Comparison of ENCODE assay signal across 8 cellular contexts in the genomic region with DNA sequence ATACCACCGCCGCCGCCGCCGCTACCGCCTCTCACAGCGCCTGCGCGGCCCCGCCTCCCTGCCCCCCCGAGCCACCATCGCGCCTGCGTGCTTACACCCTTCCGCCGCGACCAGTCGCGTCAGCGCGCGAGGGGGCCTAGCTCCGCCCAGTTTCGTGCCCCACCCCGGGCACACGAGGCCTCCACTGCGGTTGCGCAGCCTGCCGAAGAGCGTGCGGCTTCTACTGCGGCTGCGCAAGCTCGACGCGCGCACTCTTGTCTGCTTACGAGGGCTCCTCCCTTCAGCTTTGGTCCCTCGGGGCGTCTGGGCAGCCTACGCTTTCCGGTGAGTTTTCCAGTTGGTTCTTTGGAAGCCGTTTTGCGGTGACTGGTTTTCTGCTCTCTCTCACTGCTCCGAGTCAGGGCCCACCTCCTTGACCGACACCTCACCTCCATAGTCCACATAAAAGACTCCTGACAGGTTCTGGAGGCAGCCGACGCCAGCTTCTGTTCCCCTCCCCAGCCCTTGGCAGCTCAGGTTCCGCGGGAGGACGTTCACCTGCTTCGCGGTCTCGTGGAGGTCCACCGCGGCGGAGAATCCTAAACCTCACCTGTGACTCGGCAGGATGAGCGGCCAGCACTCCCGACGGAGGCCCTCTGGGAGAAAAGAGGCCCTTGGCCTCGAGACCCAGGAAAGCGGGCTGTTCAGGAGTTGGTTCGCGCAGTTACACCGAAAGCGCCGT. TPM values are rescaled to one million over a fixed set of nuclear protein-coding genes. Genes with fewer than 3 reads are reported as not detected.
DNase-seq lines count a peak whose midpoint lies in the region; ATAC-seq and TF ChIP-seq lines count a peak whose summit lies in the region.

A gene (minus strand): TSS at position 35 of the 721 bp plus-strand sequence. CDS start 65 bp downstream, outside the sequence.

- H3K27me3 ChIP-seq in GM06990 (replicated peaks; ENCODE audit: control insufficient read depth, insufficient read depth, low read length) (no peaks in the 10 kb centered on the region), SK-N-SH (ENCODE audit: insufficient read depth) (no peaks in the 10 kb centered on the region)

- no peaks in the 10 kb centered on the region; the same call in 1 of the 2 replicates for H3K36me3 ChIP-seq in GM06990 (ENCODE audit: control insufficient read depth, insufficient read depth, low read length)
- peaks cover 21 to 28% of the 10 kb centered on the region in 2 experiments for H3K36me3 ChIP-seq in SK-N-SH (replicated peaks in 1 of 2; ENCODE audit: control insufficient read depth in 1 of 2, insufficient read depth in 2 of 2, low read length in 1 of 2)

- H3K4me2 ChIP-seq in SK-N-SH: peak within 1 kb of the TSS; percentile 94

- TF ChIP-seq CTCF in GM06990 (IDR thresholded peaks at IDR 0.05; ENCODE audit: insufficient read depth, low read length, poor library complexity, severe bottlenecking) (no peak), SK-N-SH (IDR thresholded peaks at IDR 0.05) (no peak)

- H3K9me2 ChIP-seq in SK-N-SH: no peaks in the 10 kb centered on the region

- peaks cover 86% of the 10 kb centered on the region for H3K79me2 ChIP-seq in SK-N-SH (ENCODE audit: insufficient read depth)

- CTCF ChIA-PET in SK-N-SH (lab: Yijun Ruan, JAX): interaction anchor here (1.1 to 11.5 kb wide), 4 partner anchors 16 to 36 kb away, joined by 3 to 150 read pairs (median 4); no protein-coding TSS in a partner anchor

- H3K4me3 ChIP-seq in GM06990 (replicated peaks; ENCODE audit: low read depth, low read length) (peak within 1 kb of the TSS; percentile 97), SK-N-SH (ENCODE audit: low read depth in 2 of 2, low read length in 1 of 2) (peak within 1 kb of the TSS; percentile 86 to 90)

- H3K9me3 ChIP-seq in SK-N-SH: no peaks in the 10 kb centered on the region

- DNase-seq in GM06990 (ENCODE audit: extremely low read depth, insufficient read length): peak; percentile 99
- DNase-seq in NCI-H1092 (lab: John Stamatoyannopoulos, UW): peak; percentile 98
- DNase-seq in SK-N-SH: peak; percentile 100
- DNase-seq in activated naive CD4-positive, alpha-beta T cell treated with anti-CD3 and anti-CD28 coated beads, Interleukin-2, amount 50 U/mL, for 16 hours: peak; percentile 97
- DNase-seq in germinal center (ENCODE audit: low spot score): peak; percentile 100
- DNase-seq in non-pigmented ciliary epithelial cell (ENCODE audit: low read depth): peak; percentile 88
- peak; percentile 69 to 98 (median 92) for DNase-seq in substantia nigra (lab: John Stamatoyannopoulos, UW)

- no peak for TF ChIP-seq RAD21 in SK-N-SH (IDR thresholded peaks at IDR 0.05; ENCODE audit: low read length)

- H4K20me1 ChIP-seq in SK-N-SH (ENCODE audit: insufficient read depth): peaks cover 43% of the 10 kb centered on the region

- peaks cover 16% of the 10 kb centered on the region for H3F3A ChIP-seq in SK-N-SH (replicated peaks; ENCODE audit: insufficient read depth)

- POLR2A ChIA-PET in SK-N-SH (lab: Yijun Ruan, JAX): interaction anchor here (1.0 kb wide), 2 partner anchors 17 to 1247 kb away, joined by 3 to 5 read pairs; no protein-coding TSS in a partner anchor

- peak within 1 kb of the TSS; percentile 93 for H2AFZ ChIP-seq in SK-N-SH (ENCODE audit: low read depth)

- H3K4me1 ChIP-seq in SK-N-SH (ENCODE audit: control insufficient read depth in 1 of 2, insufficient read depth in 2 of 2, low read depth in 1 of 2, low read length in 1 of 2): peaks cover 25 to 28% of the 10 kb centered on the region in 2 experiments; a peak in 3 of 4 replicates

- 0% methylated on average over 30 of the region's 68 CpGs for WGBS in SK-N-SH (ENCODE audit: low lambda C conversion rate)

- ATAC-seq in HG02588 (IDR thresholded peaks at IDR 0.05; ENCODE audit: unreplicated experiment): peak; percentile 74

- H3K9ac ChIP-seq in SK-N-SH: peak within 1 kb of the TSS; percentile 87

- H3K27ac ChIP-seq in SK-N-SH (ENCODE audit: low read depth in 2 of 2, low read length in 1 of 2) (peak within 1 kb of the TSS; percentile 92 to 97), substantia nigra (ENCODE audit: low read depth, low read length, poor library complexity, severe bottlenecking) (peak within 1 kb of the TSS; percentile 84)

- no peak for TF ChIP-seq EP300 in SK-N-SH (IDR thresholded peaks at IDR 0.05; ENCODE audit: borderline replicate concordance in 1 of 2, low read depth in 1 of 2, low read length in 1 of 2)

TF ChIP-seq in SK-N-SH, 30 proteins besides CTCF, POLR2A, EP300 and RAD21 (continues in another document):
- TF ChIP-seq, protein P1, sequence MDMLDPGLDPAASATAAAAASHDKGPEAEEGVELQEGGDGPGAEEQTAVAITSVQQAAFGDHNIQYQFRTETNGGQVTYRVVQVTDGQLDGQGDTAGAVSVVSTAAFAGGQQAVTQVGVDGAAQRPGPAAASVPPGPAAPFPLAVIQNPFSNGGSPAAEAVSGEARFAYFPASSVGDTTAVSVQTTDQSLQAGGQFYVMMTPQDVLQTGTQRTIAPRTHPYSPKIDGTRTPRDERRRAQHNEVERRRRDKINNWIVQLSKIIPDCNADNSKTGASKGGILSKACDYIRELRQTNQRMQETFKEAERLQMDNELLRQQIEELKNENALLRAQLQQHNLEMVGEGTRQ (IDR thresholded peaks at IDR 0.05; ENCODE audit: borderline replicate concordance, low read depth, low read length): no peak
- TF ChIP-seq CHD2 (IDR thresholded peaks at IDR 0.05; ENCODE audit: low read length, partially characterized antibody): no peak
- no peak for TF ChIP-seq GATA2 (CRISPR knock-in tag; IDR thresholded peaks at IDR 0.05)
- no peak for TF ChIP-seq EZH2phosphoT487 (IDR thresholded peaks at IDR 0.05; ENCODE audit: borderline replicate concordance, low read depth)
- no peak for TF ChIP-seq NFIC (IDR thresholded peaks at IDR 0.05; ENCODE audit: borderline replicate concordance)
- no peak; the same call in 1 of the 2 replicates for TF ChIP-seq ELF1 (IDR thresholded peaks at IDR 0.05)
- TF ChIP-seq, protein P2, sequence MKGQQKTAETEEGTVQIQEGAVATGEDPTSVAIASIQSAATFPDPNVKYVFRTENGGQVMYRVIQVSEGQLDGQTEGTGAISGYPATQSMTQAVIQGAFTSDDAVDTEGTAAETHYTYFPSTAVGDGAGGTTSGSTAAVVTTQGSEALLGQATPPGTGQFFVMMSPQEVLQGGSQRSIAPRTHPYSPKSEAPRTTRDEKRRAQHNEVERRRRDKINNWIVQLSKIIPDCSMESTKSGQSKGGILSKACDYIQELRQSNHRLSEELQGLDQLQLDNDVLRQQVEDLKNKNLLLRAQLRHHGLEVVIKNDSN (IDR thresholded peaks at IDR 0.05; ENCODE audit: borderline replicate concordance, low read depth): no peak
- peak; percentile 74 for TF ChIP-seq POLR2AphosphoS5 (IDR thresholded peaks at IDR 0.05; ENCODE audit: low read depth, low read length)
- no peak for TF ChIP-seq RCOR1 (IDR thresholded peaks at IDR 0.05; ENCODE audit: low read length)
- TF ChIP-seq FOXM1 (IDR thresholded peaks at IDR 0.05; ENCODE audit: low read depth): no peak
- TF ChIP-seq, protein P3, sequence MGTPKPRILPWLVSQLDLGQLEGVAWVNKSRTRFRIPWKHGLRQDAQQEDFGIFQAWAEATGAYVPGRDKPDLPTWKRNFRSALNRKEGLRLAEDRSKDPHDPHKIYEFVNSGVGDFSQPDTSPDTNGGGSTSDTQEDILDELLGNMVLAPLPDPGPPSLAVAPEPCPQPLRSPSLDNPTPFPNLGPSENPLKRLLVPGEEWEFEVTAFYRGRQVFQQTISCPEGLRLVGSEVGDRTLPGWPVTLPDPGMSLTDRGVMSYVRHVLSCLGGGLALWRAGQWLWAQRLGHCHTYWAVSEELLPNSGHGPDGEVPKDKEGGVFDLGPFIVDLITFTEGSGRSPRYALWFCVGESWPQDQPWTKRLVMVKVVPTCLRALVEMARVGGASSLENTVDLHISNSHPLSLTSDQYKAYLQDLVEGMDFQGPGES (IDR thresholded peaks at IDR 0.05; ENCODE audit: low read depth, low read length): no peak
- TF ChIP-seq, protein P4, sequence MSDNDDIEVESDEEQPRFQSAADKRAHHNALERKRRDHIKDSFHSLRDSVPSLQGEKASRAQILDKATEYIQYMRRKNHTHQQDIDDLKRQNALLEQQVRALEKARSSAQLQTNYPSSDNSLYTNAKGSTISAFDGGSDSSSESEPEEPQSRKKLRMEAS (IDR thresholded peaks at IDR 0.05; ENCODE audit: low read depth): no peak; the same call in 1 of the 2 replicates
- TF ChIP-seq, protein P5, sequence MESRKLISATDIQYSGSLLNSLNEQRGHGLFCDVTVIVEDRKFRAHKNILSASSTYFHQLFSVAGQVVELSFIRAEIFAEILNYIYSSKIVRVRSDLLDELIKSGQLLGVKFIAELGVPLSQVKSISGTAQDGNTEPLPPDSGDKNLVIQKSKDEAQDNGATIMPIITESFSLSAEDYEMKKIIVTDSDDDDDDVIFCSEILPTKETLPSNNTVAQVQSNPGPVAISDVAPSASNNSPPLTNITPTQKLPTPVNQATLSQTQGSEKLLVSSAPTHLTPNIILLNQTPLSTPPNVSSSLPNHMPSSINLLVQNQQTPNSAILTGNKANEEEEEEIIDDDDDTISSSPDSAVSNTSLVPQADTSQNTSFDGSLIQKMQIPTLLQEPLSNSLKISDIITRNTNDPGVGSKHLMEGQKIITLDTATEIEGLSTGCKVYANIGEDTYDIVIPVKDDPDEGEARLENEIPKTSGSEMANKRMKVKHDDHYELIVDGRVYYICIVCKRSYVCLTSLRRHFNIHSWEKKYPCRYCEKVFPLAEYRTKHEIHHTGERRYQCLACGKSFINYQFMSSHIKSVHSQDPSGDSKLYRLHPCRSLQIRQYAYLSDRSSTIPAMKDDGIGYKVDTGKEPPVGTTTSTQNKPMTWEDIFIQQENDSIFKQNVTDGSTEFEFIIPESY (IDR thresholded peaks at IDR 0.05; ENCODE audit: borderline replicate concordance, low read depth): no peak
- no peak for TF ChIP-seq RXRA (IDR thresholded peaks at IDR 0.05; ENCODE audit: borderline replicate concordance, low read depth)
- TF ChIP-seq TCF12 (IDR thresholded peaks at IDR 0.05): no peak
- TF ChIP-seq MEF2A (IDR thresholded peaks at IDR 0.05; ENCODE audit: borderline replicate concordance, low read depth): no peak
- TF ChIP-seq JUND (IDR thresholded peaks at IDR 0.05): no peak
- TF ChIP-seq, protein P6, sequence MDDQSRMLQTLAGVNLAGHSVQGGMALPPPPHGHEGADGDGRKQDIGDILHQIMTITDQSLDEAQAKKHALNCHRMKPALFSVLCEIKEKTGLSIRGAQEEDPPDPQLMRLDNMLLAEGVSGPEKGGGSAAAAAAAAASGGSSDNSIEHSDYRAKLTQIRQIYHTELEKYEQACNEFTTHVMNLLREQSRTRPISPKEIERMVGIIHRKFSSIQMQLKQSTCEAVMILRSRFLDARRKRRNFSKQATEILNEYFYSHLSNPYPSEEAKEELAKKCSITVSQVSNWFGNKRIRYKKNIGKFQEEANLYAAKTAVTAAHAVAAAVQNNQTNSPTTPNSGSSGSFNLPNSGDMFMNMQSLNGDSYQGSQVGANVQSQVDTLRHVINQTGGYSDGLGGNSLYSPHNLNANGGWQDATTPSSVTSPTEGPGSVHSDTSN (IDR thresholded peaks at IDR 0.05): no peak

RNA-seq across cellular contexts. Expression of the gene that starts here (rescaled TPM):
- 32.3 and 38.7 TPM in 2 replicates for polyA plus RNA-seq in SK-N-SH (2012; rRNA removed)
- polyA plus RNA-seq in SK-N-SH (2012; cell fraction: cytosol; rRNA removed): 41.6 and 48.2 TPM in 2 replicates
- 20.0 and 38.6 TPM in 2 replicates for polyA plus RNA-seq in SK-N-SH (2012; cell fraction: nucleus; rRNA removed)

Comparison
In these comparisons a context has a peak if more than half of its experiments do, and no peak if none do; other contexts are left out.
1. Peak in every context shown above with its lines: DNase-seq, ATAC-seq, H3K4me3 ChIP-seq and H3K27ac ChIP-seq.